21 cellular contexts compared by ENCODE assay signal in genomic region chr12:58965568-58965967, GRCh38. TPM values are rescaled to one million over a fixed set of nuclear protein-coding genes. Genes with fewer than 3 reads are reported as not detected.
"Had no signal": no experiment of that assay in that cellular context is flagged by ENCODE, and none has a peak within 500 bp of the region (broad histone marks: within the 10 kb centered on the region; RNA-seq: fewer than 3 reads in every experiment).

No MANE protein-coding gene starts in this region.

- H3K4me3 ChIP-seq: colonic mucosa, left lung, ovary, psoas muscle, sigmoid colon, thoracic aorta, tibial nerve, upper lobe of left lung had no signal

- H3K9me3 ChIP-seq: colonic mucosa, left lung, ovary, psoas muscle, sigmoid colon, thoracic aorta, tibial nerve, upper lobe of left lung had no signal

- H3K36me3 ChIP-seq: colonic mucosa, left lung, ovary, sigmoid colon, thoracic aorta, tibial nerve, upper lobe of left lung had no signal

- DNase-seq: colonic mucosa; effector CD8-positive, alpha-beta T cell; erythroblast; kidney; left lung; mesendoderm; midbrain; naive thymus-derived CD8-positive, alpha-beta T cell; occipital lobe; ovary; posterior cingulate gyrus; psoas muscle; right cardiac atrium; sigmoid colon; stimulated activated CD4-positive, alpha-beta T cell treated with anti-CD3 and anti-CD28 coated beads, Interleukin-4, amount 100 ng/mL, for 4 hours; stimulated activated naive CD8-positive, alpha-beta T cell treated with anti-CD3 and anti-CD28 coated beads, Interleukin-15, Interleukin-2, amounts not matched to agents 100 U/mL and 50 U/mL, for 24 hours; substantia nigra; upper lobe of left lung had no signal

- H3K27ac ChIP-seq: colonic mucosa, left lung, ovary, psoas muscle, sigmoid colon, thoracic aorta, tibial nerve, upper lobe of left lung had no signal

- ATAC-seq: left lung; naive thymus-derived CD8-positive, alpha-beta T cell; psoas muscle; right cardiac atrium; stimulated activated memory B cell treated with anti-CD40 and anti-IgM and Interleukin-4, amounts not matched to agents 10 μg/mL and 1 μg/mL and 100 μg/mL, for 72 hours; stimulated activated naive CD8-positive, alpha-beta T cell treated with anti-CD3 and anti-CD28 coated beads, Interleukin-15, Interleukin-2, amounts not matched to agents 100 U/mL and 50 U/mL, for 24 hours had no signal

- H3K4me1 ChIP-seq: colonic mucosa, left lung, sigmoid colon, tibial nerve, upper lobe of left lung had no signal

- H3K27me3 ChIP-seq: colonic mucosa, left lung, ovary, sigmoid colon, tibial nerve, upper lobe of left lung had no signal

RNA-seq across cellular contexts. Expression of gene LRIG3, which starts 45.3 kb away (rescaled TPM):
- total RNA-seq: naive thymus-derived CD8-positive, alpha-beta T cell had no signal
